Comparison of ENCODE assay signal across 1 cellular context in the genomic region with DNA sequence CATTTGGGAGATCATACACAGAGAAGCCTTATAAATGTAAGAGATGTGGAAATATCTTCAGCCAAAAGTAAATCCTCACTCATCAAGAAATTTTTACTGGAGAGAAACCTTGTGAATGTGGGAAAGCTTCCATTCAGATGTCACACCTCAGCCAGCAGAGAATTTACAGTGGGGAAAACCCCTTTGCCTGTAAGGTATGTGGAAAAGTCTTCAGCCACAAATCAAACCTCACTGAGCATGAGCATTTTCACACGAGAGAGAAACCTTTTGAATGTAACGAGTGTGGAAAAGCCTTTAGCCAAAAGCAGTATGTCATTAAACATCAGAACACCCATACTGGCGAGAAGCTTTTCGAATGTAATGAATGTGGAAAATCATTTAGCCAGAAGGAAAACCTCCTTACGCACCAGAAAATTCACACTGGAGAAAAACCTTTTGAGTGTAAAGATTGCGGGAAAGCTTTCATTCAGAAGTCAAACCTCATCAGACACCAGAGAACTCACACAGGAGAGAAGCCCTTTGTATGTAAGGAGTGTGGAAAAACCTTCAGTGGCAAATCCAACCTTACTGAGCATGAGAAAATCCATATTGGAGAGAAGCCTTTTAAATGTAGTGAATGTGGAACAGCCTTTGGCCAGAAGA.
TF ChIP-seq lines count a peak whose summit lies in the region.

No MANE protein-coding gene starts in this region.

TF ChIP-seq in IMR-90, 13 proteins besides CTCF, POLR2A, EP300 and RAD21:
- TF ChIP-seq RFX5 (IDR thresholded peaks at IDR 0.05; ENCODE audit: low read depth, low read length): no peak
- no peak for TF ChIP-seq NFE2L2 (IDR thresholded peaks at IDR 0.05; ENCODE audit: low read depth, low read length)
- no peak for TF ChIP-seq FOS (IDR thresholded peaks at IDR 0.05; ENCODE audit: low read depth, low read length)
- TF ChIP-seq MAZ (IDR thresholded peaks at IDR 0.05; ENCODE audit: borderline replicate concordance, low read depth, low read length): no peak
- no peak for TF ChIP-seq MAFK (IDR thresholded peaks at IDR 0.05; ENCODE audit: low read depth, low read length)
- TF ChIP-seq, protein P1, sequence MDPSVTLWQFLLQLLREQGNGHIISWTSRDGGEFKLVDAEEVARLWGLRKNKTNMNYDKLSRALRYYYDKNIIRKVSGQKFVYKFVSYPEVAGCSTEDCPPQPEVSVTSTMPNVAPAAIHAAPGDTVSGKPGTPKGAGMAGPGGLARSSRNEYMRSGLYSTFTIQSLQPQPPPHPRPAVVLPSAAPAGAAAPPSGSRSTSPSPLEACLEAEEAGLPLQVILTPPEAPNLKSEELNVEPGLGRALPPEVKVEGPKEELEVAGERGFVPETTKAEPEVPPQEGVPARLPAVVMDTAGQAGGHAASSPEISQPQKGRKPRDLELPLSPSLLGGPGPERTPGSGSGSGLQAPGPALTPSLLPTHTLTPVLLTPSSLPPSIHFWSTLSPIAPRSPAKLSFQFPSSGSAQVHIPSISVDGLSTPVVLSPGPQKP (IDR thresholded peaks at IDR 0.05; ENCODE audit: borderline replicate concordance, low read depth, low read length): no peak
- TF ChIP-seq MXI1 (IDR thresholded peaks at IDR 0.05; ENCODE audit: borderline replicate concordance, low read depth, low read length): no peak
- no peak for TF ChIP-seq RCOR1 (IDR thresholded peaks at IDR 0.05; ENCODE audit: insufficient replicate concordance, low read length)
- TF ChIP-seq BHLHE40 (IDR thresholded peaks at IDR 0.05; ENCODE audit: low read depth, low read length): no peak
- TF ChIP-seq SMC3 (IDR thresholded peaks at IDR 0.05; ENCODE audit: low read depth, low read length): no peak
- TF ChIP-seq, protein P2, sequence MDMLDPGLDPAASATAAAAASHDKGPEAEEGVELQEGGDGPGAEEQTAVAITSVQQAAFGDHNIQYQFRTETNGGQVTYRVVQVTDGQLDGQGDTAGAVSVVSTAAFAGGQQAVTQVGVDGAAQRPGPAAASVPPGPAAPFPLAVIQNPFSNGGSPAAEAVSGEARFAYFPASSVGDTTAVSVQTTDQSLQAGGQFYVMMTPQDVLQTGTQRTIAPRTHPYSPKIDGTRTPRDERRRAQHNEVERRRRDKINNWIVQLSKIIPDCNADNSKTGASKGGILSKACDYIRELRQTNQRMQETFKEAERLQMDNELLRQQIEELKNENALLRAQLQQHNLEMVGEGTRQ (IDR thresholded peaks at IDR 0.05; ENCODE audit: low read depth, low read length): no peak
- TF ChIP-seq CEBPB (IDR thresholded peaks at IDR 0.05; ENCODE audit: low read depth, low read length): no peak
- TF ChIP-seq CHD1 (IDR thresholded peaks at IDR 0.05; ENCODE audit: low read depth, low read length): no peak
